In the genomic region with DNA sequence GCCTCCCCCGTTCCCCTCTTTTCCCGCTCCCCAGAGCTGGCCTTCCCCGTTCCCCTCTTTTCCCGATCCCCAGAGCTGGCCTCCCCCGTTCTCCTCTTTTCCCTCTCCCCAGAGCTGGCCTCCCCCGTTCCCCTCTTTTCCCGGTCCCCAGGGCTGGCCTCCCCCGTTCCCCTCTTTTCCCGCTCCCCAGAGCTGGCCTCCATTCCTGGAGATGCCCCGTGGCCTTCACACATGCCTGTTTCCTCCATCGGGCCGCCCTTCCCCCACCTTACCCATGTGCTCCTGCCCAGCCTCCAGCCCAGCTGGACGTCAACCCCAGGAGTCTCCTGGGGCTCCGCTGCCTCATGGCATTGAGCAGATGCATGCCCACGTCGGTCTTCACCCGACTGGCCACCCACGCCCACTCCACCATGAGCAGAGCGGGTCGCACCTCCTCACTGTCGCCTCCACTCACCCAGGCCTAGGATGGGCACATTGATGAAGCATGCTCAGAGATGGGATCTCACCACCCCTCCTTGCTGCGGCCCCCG, we compare ENCODE assay signal across 20 cellular contexts. TPM values are rescaled to one million over a fixed set of nuclear protein-coding genes. Genes with fewer than 3 reads are reported as not detected.
DNase-seq lines count a peak whose midpoint lies in the region; ATAC-seq, FAIRE-seq and TF ChIP-seq lines count a peak whose summit lies in the region.
"Had no signal": no experiment of that assay in that cellular context is flagged by ENCODE, and none has a peak within 500 bp of the region (broad histone marks: within the 10 kb centered on the region; RNA-seq: fewer than 3 reads in every experiment).

No MANE protein-coding gene starts in this region.

- CTCF ChIA-PET in HepG2 (lab: Yijun Ruan, JAX; ENCODE audit: low intra/inter-chr PET ratio, low total read pairs) (no interaction called here), WTC11 (lab: Charles Lee) (no interaction called here)

- H3K4me1 ChIP-seq in HepG2 (ENCODE audit: insufficient read depth, low read length) (peaks cover 65% of the 10 kb centered on the region), right lobe of liver (peaks cover 0 to 57% (median 17%) of the 10 kb centered on the region in 4 donors), osteoblast (ENCODE audit: insufficient read depth, low read length) (no peaks in the 10 kb centered on the region), BE2C (peaks cover 18% of the 10 kb centered on the region)

- H3K4me2 ChIP-seq in HepG2 (ENCODE audit: low read depth, low read length) (no peak overlapping the region), osteoblast (ENCODE audit: insufficient read depth, low read length) (no peak overlapping the region)

- H3K36me3 ChIP-seq in HepG2 (replicated peaks in 1 of 2; ENCODE audit: control insufficient read depth in 1 of 2, insufficient read depth in 2 of 2, low read length in 2 of 2) (peaks cover 9 to 33% of the 10 kb centered on the region in 2 experiments; a peak in 4 of 5 replicates), right lobe of liver (peaks cover 0 to 2% (median 0%) of the 10 kb centered on the region in 4 donors), osteoblast (ENCODE audit: insufficient read depth, low read length) (peaks cover 6% of the 10 kb centered on the region), BE2C (peaks cover 48% of the 10 kb centered on the region)

- TF ChIP-seq EP300 in HepG2 (IDR thresholded peaks at IDR 0.05; ENCODE audit: low read depth in 2 of 2, low read length in 2 of 2) (no peak), HepG2 (CRISPR knock-in tag; IDR thresholded peaks at IDR 0.05; ENCODE audit: borderline replicate concordance) (no peak)

- no peak for TF ChIP-seq POLR2A in HepG2 (IDR thresholded peaks at IDR 0.05; ENCODE audit: insufficient read depth in 1 of 2, low read depth in 2 of 2, low read length in 2 of 2)
- TF ChIP-seq POLR2A in right lobe of liver (IDR thresholded peaks at IDR 0.05), result no peak

- ATAC-seq in HepG2 (no peak), right lobe of liver (no peak), WTC11 (no peak), HG03565 (IDR thresholded peaks at IDR 0.05; ENCODE audit: unreplicated experiment) (no peak)
- ATAC-seq: HCT116 had no signal

- 89% methylated on average over 23 of the region's 23 CpGs for WGBS in HepG2 (ENCODE audit: low lambda C conversion rate)
- WGBS in right lobe of liver (ENCODE audit: insufficient coverage, low coverage, low lambda C conversion rate, missing lambda C conversion rate), result 87% methylated on average over 19 of the region's 23 CpGs

- H3K27ac Mint-ChIP-seq in WTC11, result peak overlapping the region; percentile 25; the same call in 1 of the 2 replicates
- H3K27ac Mint-ChIP-seq: B cell; CD4-positive, CD25-positive, alpha-beta regulatory T cell had no signal

- H3K9me3 ChIP-seq in HepG2 (ENCODE audit: low read length) (no peaks in the 10 kb centered on the region), right lobe of liver (no peaks in the 10 kb centered on the region), osteoblast (ENCODE audit: low read depth, low read length) (no peaks in the 10 kb centered on the region), BE2C (no peaks in the 10 kb centered on the region)

- H3K4me3 ChIP-seq in HepG2 (replicated peaks in 1 of 3; ENCODE audit: insufficient read depth in 1 of 3, low read depth in 2 of 3, low read length in 3 of 3) (no peak overlapping the region), right lobe of liver (no peak overlapping the region), osteoblast (ENCODE audit: insufficient read depth, low read length) (no peak overlapping the region), BE2C (ENCODE audit: low read depth, low read length) (no peak overlapping the region)
- H3K4me3 ChIP-seq: GM23248 had no signal

- H3K4me3 Mint-ChIP-seq in WTC11, result no peak overlapping the region
- H3K4me3 Mint-ChIP-seq: B cell; CD4-positive, CD25-positive, alpha-beta regulatory T cell; CD8-positive, alpha-beta memory T cell had no signal

- no peak for FAIRE-seq in HepG2 (lab: Jason Lieb, UNC)
- FAIRE-seq: D721Med, GM12892, GM18507, H54 had no signal

- no peak for DNase-seq in HepG2 (ENCODE audit: low spot score)
- DNase-seq in right lobe of liver, result no peak
- no peak for DNase-seq in WTC11 (ENCODE audit: low spot score)
- peak; percentile 38 for DNase-seq in osteoblast (ENCODE audit: insufficient read length, low spot score, missing footprints)
- DNase-seq in activated naive CD4-positive, alpha-beta T cell (lab: John Stamatoyannopoulos, UW), result no peak
- no peak for DNase-seq in BE2C
- DNase-seq: 8988T; C1 segment of cervical spinal cord; CD4-positive, CD25-positive, alpha-beta regulatory T cell; CD8-positive, alpha-beta memory T cell; COR-L47; GDM1; GM23248 had no signal

- H2AFZ ChIP-seq in HepG2 (ENCODE audit: low read length) (no peak overlapping the region), osteoblast (ENCODE audit: low read length) (no peak overlapping the region)
- H2AFZ ChIP-seq: GM23248 had no signal

- H4K20me1 ChIP-seq in HepG2 (ENCODE audit: insufficient read depth, low read length), result peaks cover 36% of the 10 kb centered on the region
- peaks cover 76% of the 10 kb centered on the region for H4K20me1 ChIP-seq in osteoblast (ENCODE audit: insufficient read depth, low read length)

- peaks cover 8% of the 10 kb centered on the region for H3K9me3 Mint-ChIP-seq in WTC11

- no peak for TF ChIP-seq RAD21 in HepG2 (CRISPR knock-in tag; IDR thresholded peaks at IDR 0.05)

- H3K27me3 Mint-ChIP-seq in WTC11 (ENCODE audit: low read depth), result no peaks in the 10 kb centered on the region
- H3K27me3 Mint-ChIP-seq: B cell; CD4-positive, CD25-positive, alpha-beta regulatory T cell; CD8-positive, alpha-beta memory T cell had no signal

- H3K79me2 ChIP-seq in HepG2 (ENCODE audit: insufficient read depth, low read length) (peaks cover 96% of the 10 kb centered on the region), osteoblast (ENCODE audit: insufficient read depth, low read length) (peaks cover 99% of the 10 kb centered on the region)

- POLR2A ChIA-PET in HepG2 (lab: Yijun Ruan, JAX) (no interaction called here), WTC11 (lab: Charles Lee) (no interaction called here)

- H3K9ac ChIP-seq in HepG2 (ENCODE audit: insufficient read depth, low read depth, low read length), result no peak overlapping the region
- H3K9ac ChIP-seq: GM23248 had no signal

- intact Hi-C loops in HepG2 (cut with micrococcal nuclease; ENCODE audit: unreplicated experiment) (no loop called here), right lobe of liver (cut with DNase I) (no loop called here)

- no TSS peak for BruUV-seq in HepG2 (replicated peaks; lab: Mats Ljungman, UMichigan)

- H3K4me1 Mint-ChIP-seq in WTC11, result peaks cover 50% of the 10 kb centered on the region

- no peak overlapping the region for H3K27ac ChIP-seq in HepG2 (ENCODE audit: extremely low read length, insufficient read depth, low read length)
- H3K27ac ChIP-seq in right lobe of liver, result no peak overlapping the region
- H3K27ac ChIP-seq in osteoblast (ENCODE audit: low read depth, low read length), result no peak overlapping the region
- H3K27ac ChIP-seq: GM23248 had no signal

- H3K27me3 ChIP-seq in HepG2 (ENCODE audit: control insufficient read depth in 1 of 2, insufficient read depth in 2 of 2, low read length in 2 of 2) (no peaks in the 10 kb centered on the region), right lobe of liver (no peaks in the 10 kb centered on the region), osteoblast (ENCODE audit: insufficient read depth, low read length) (no peaks in the 10 kb centered on the region), BE2C (no peaks in the 10 kb centered on the region)

- TF ChIP-seq CTCF in HepG2 (CRISPR knock-in tag; IDR thresholded peaks at IDR 0.05), result no peak
- no peak for TF ChIP-seq CTCF in right lobe of liver (IDR thresholded peaks at IDR 0.05)
- no peak for TF ChIP-seq CTCF in WTC11 (IDR thresholded peaks at IDR 0.05)
- no peak for TF ChIP-seq CTCF in osteoblast (IDR thresholded peaks at IDR 0.05; ENCODE audit: extremely low read depth, low read depth, low read length)
- no peak for TF ChIP-seq CTCF in BE2C (IDR thresholded peaks at IDR 0.05; ENCODE audit: low read depth, low read length)

- in situ Hi-C loops in HepG2 (cut with HindIII; ENCODE audit: extremely low pct_ligation_motif_present, low pct_unique_long_range_greater_than_20kb), result no loop called here

- H3K36me3 Mint-ChIP-seq in WTC11, result peaks cover 32% of the 10 kb centered on the region

RNA-seq across cellular contexts. Expression of gene SS18L1, which starts 8.3 kb away (rescaled TPM):
- total RNA-seq in HepG2 (2016; rRNA removed; fragmentation: Illumina TruSeq; extraction: Trizol) (15.3 and 17.8 TPM in 2 replicates), right lobe of liver (10 to 100 TPM; 14.1 to 26.5 (median 23.7) TPM), WTC11 (2021) (29.4 to 34.1 TPM (median 29.8 TPM) in 3 replicates), osteoblast (12.7 TPM in 2 replicates)
- 8.6 and 10.0 TPM in 2 replicates for total RNA-seq in HepG2 (2016; cell fraction: cytosol; rRNA removed; fragmentation: Illumina TruSeq; extraction: Trizol; ENCODE audit: low read depth)
- 14.3 and 17.3 TPM in 2 replicates for total RNA-seq in HepG2 (2016; cell fraction: insoluble cytoplasmic fraction; rRNA removed; fragmentation: Illumina TruSeq; extraction: Trizol)
- 13.2 and 13.6 TPM in 2 replicates for total RNA-seq in HepG2 (2016; cell fraction: membrane; rRNA removed; fragmentation: Illumina TruSeq; extraction: Trizol)
- 21.3 and 26.0 TPM in 2 replicates for total RNA-seq in HepG2 (2016; cell fraction: nucleus; rRNA removed; fragmentation: Illumina TruSeq; extraction: Trizol)
- polyA plus RNA-seq in HepG2 (2011; rRNA removed), result 27.6 and 32.0 TPM in 2 replicates
- polyA plus RNA-seq in HepG2 (2011; cell fraction: cytosol; rRNA removed), result 13.9 and 24.3 TPM in 2 replicates
- polyA plus RNA-seq in HepG2 (2011; cell fraction: nucleus; rRNA removed), result 94.6 and 141 TPM in 2 replicates
- 16.9 and 17.6 TPM in 2 replicates for polyA plus RNA-seq in HepG2 (2012)
- 2.6 and 2.8 TPM in 2 replicates for polyA plus RNA-seq in HepG2 (2016; cell fraction: cytosol; fragmentation: Illumina TruSeq; extraction: Trizol; ENCODE audit: low read depth)
- 12.8 and 13.4 TPM in 2 replicates for polyA plus RNA-seq in HepG2 (2016; cell fraction: insoluble cytoplasmic fraction; fragmentation: Illumina TruSeq; extraction: Trizol; ENCODE audit: low read depth)
- 5.4 and 6.3 TPM in 2 replicates for polyA plus RNA-seq in HepG2 (2016; cell fraction: membrane; fragmentation: Illumina TruSeq; extraction: Trizol; ENCODE audit: low read depth)
- 60.6 and 69.1 TPM in 2 replicates for polyA plus RNA-seq in HepG2 (2016; cell fraction: nucleus; fragmentation: Illumina TruSeq; extraction: Trizol; ENCODE audit: insufficient read depth, low read depth)
- polyA minus RNA-seq in HepG2 (2011; rRNA and poly(A)+ RNA removed; ENCODE audit: low replicate concordance), result 32.8 and 53.5 TPM in 2 replicates
- polyA minus RNA-seq in HepG2 (2011; cell fraction: cytosol; rRNA and poly(A)+ RNA removed), result 14.5 and 16.4 TPM in 2 replicates
- 30.1 and 33.4 TPM in 2 replicates for polyA minus RNA-seq in HepG2 (2011; cell fraction: nucleus; rRNA and poly(A)+ RNA removed)
- polyA plus RNA-seq in BE2C (2012; ENCODE audit: insufficient read depth, insufficient read length, low read depth), result 65.5 TPM

RNA-seq across cellular contexts. Expression of gene PSMA7, which starts 8.7 kb away (rescaled TPM):
- total RNA-seq in HepG2 (2016; rRNA removed; fragmentation: Illumina TruSeq; extraction: Trizol), result 531 and 639 TPM in 2 replicates
- total RNA-seq in HepG2 (2016; cell fraction: cytosol; rRNA removed; fragmentation: Illumina TruSeq; extraction: Trizol; ENCODE audit: low read depth), result 280 and 300 TPM in 2 replicates
- 555 and 661 TPM in 2 replicates for total RNA-seq in HepG2 (2016; cell fraction: insoluble cytoplasmic fraction; rRNA removed; fragmentation: Illumina TruSeq; extraction: Trizol)
- total RNA-seq in HepG2 (2016; cell fraction: membrane; rRNA removed; fragmentation: Illumina TruSeq; extraction: Trizol), result 259 and 300 TPM in 2 replicates
- total RNA-seq in HepG2 (2016; cell fraction: nucleus; rRNA removed; fragmentation: Illumina TruSeq; extraction: Trizol), result 259 and 270 TPM in 2 replicates
- polyA plus RNA-seq in HepG2 (2011; rRNA removed), result 571 and 631 TPM in 2 replicates
- polyA plus RNA-seq in HepG2 (2011; cell fraction: cytosol; rRNA removed), result 539 and 602 TPM in 2 replicates
- 375 and 401 TPM in 2 replicates for polyA plus RNA-seq in HepG2 (2011; cell fraction: nucleus; rRNA removed)
- 283 and 330 TPM in 2 replicates for polyA plus RNA-seq in HepG2 (2012)
- 290 and 328 TPM in 2 replicates for polyA plus RNA-seq in HepG2 (2016; cell fraction: cytosol; fragmentation: Illumina TruSeq; extraction: Trizol; ENCODE audit: low read depth)
- polyA plus RNA-seq in HepG2 (2016; cell fraction: insoluble cytoplasmic fraction; fragmentation: Illumina TruSeq; extraction: Trizol; ENCODE audit: low read depth), result 656 and 720 TPM in 2 replicates
- polyA plus RNA-seq in HepG2 (2016; cell fraction: membrane; fragmentation: Illumina TruSeq; extraction: Trizol; ENCODE audit: low read depth), result 233 and 270 TPM in 2 replicates
- 418 and 431 TPM in 2 replicates for polyA plus RNA-seq in HepG2 (2016; cell fraction: nucleus; fragmentation: Illumina TruSeq; extraction: Trizol; ENCODE audit: insufficient read depth, low read depth)
- 380 and 541 TPM in 2 replicates for polyA minus RNA-seq in HepG2 (2011; rRNA and poly(A)+ RNA removed; ENCODE audit: low replicate concordance)
- polyA minus RNA-seq in HepG2 (2011; cell fraction: cytosol; rRNA and poly(A)+ RNA removed), result 93.0 and 111 TPM in 2 replicates
- 111 and 120 TPM in 2 replicates for polyA minus RNA-seq in HepG2 (2011; cell fraction: nucleus; rRNA and poly(A)+ RNA removed)
- 100 to 1,000 TPM; 108 to 268 (median 116) TPM for total RNA-seq in right lobe of liver
- 315 to 364 TPM (median 321 TPM) in 3 replicates for total RNA-seq in WTC11 (2021)
- 208 and 215 TPM in 2 replicates for total RNA-seq in osteoblast
- 626 TPM for polyA plus RNA-seq in BE2C (2012; ENCODE audit: insufficient read depth, insufficient read length, low read depth)

RNA-seq across cellular contexts. Expression of gene LSM14B, which starts 29.6 kb away (rescaled TPM):
- total RNA-seq in HepG2 (2016; rRNA removed; fragmentation: Illumina TruSeq; extraction: Trizol), result 77.7 and 79.2 TPM in 2 replicates
- total RNA-seq in HepG2 (2016; cell fraction: cytosol; rRNA removed; fragmentation: Illumina TruSeq; extraction: Trizol; ENCODE audit: low read depth), result 24.5 and 25.5 TPM in 2 replicates
- 67.6 and 79.5 TPM in 2 replicates for total RNA-seq in HepG2 (2016; cell fraction: insoluble cytoplasmic fraction; rRNA removed; fragmentation: Illumina TruSeq; extraction: Trizol)
- 64.7 and 64.9 TPM in 2 replicates for total RNA-seq in HepG2 (2016; cell fraction: membrane; rRNA removed; fragmentation: Illumina TruSeq; extraction: Trizol)
- total RNA-seq in HepG2 (2016; cell fraction: nucleus; rRNA removed; fragmentation: Illumina TruSeq; extraction: Trizol), result 45.7 and 51.1 TPM in 2 replicates
- polyA plus RNA-seq in HepG2 (2011; rRNA removed), result 43.3 and 50.4 TPM in 2 replicates
- 24.6 and 38.4 TPM in 2 replicates for polyA plus RNA-seq in HepG2 (2011; cell fraction: cytosol; rRNA removed)
- polyA plus RNA-seq in HepG2 (2011; cell fraction: nucleus; rRNA removed), result 68.1 and 80.1 TPM in 2 replicates
- polyA plus RNA-seq in HepG2 (2012), result 35.5 and 43.9 TPM in 2 replicates
- 15.6 and 19.3 TPM in 2 replicates for polyA plus RNA-seq in HepG2 (2016; cell fraction: cytosol; fragmentation: Illumina TruSeq; extraction: Trizol; ENCODE audit: low read depth)
- polyA plus RNA-seq in HepG2 (2016; cell fraction: insoluble cytoplasmic fraction; fragmentation: Illumina TruSeq; extraction: Trizol; ENCODE audit: low read depth), result 70.8 and 83.3 TPM in 2 replicates
- polyA plus RNA-seq in HepG2 (2016; cell fraction: membrane; fragmentation: Illumina TruSeq; extraction: Trizol; ENCODE audit: low read depth), result 38.0 and 40.1 TPM in 2 replicates
- polyA plus RNA-seq in HepG2 (2016; cell fraction: nucleus; fragmentation: Illumina TruSeq; extraction: Trizol; ENCODE audit: insufficient read depth, low read depth), result 84.6 and 88.2 TPM in 2 replicates
- polyA minus RNA-seq in HepG2 (2011; rRNA and poly(A)+ RNA removed; ENCODE audit: low replicate concordance), result 41.0 and 77.9 TPM in 2 replicates
- polyA minus RNA-seq in HepG2 (2011; cell fraction: cytosol; rRNA and poly(A)+ RNA removed), result 22.8 and 27.3 TPM in 2 replicates
- 35.0 and 37.7 TPM in 2 replicates for polyA minus RNA-seq in HepG2 (2011; cell fraction: nucleus; rRNA and poly(A)+ RNA removed)
- 10 to 100 TPM in 5 of 6 experiments, 1 to 10 TPM in 1; 9.5 to 19.8 (median 14.2) TPM for total RNA-seq in right lobe of liver
- 67.4 to 73.5 TPM (median 69.7 TPM) in 3 replicates for total RNA-seq in WTC11 (2021)
- total RNA-seq in osteoblast, result 41.8 and 48.5 TPM in 2 replicates
- 65.6 TPM for polyA plus RNA-seq in BE2C (2012; ENCODE audit: insufficient read depth, insufficient read length, low read depth)

RNA-seq across cellular contexts. Expression of gene MTG2, which starts 30.9 kb away (rescaled TPM):
- total RNA-seq in HepG2 (2016; rRNA removed; fragmentation: Illumina TruSeq; extraction: Trizol), result 31.3 and 37.8 TPM in 2 replicates
- total RNA-seq in HepG2 (2016; cell fraction: cytosol; rRNA removed; fragmentation: Illumina TruSeq; extraction: Trizol; ENCODE audit: low read depth), result 14.9 and 15.3 TPM in 2 replicates
- 30.0 and 35.2 TPM in 2 replicates for total RNA-seq in HepG2 (2016; cell fraction: insoluble cytoplasmic fraction; rRNA removed; fragmentation: Illumina TruSeq; extraction: Trizol)
- 20.4 and 23.8 TPM in 2 replicates for total RNA-seq in HepG2 (2016; cell fraction: membrane; rRNA removed; fragmentation: Illumina TruSeq; extraction: Trizol)
- total RNA-seq in HepG2 (2016; cell fraction: nucleus; rRNA removed; fragmentation: Illumina TruSeq; extraction: Trizol), result 23.8 and 28.4 TPM in 2 replicates
- polyA plus RNA-seq in HepG2 (2011; rRNA removed), result 20.4 and 22.5 TPM in 2 replicates
- 19.5 and 23.4 TPM in 2 replicates for polyA plus RNA-seq in HepG2 (2011; cell fraction: cytosol; rRNA removed)
- polyA plus RNA-seq in HepG2 (2011; cell fraction: nucleus; rRNA removed), result 31.1 and 31.2 TPM in 2 replicates
- polyA plus RNA-seq in HepG2 (2012), result 21.4 and 26.9 TPM in 2 replicates
- polyA plus RNA-seq in HepG2 (2016; cell fraction: cytosol; fragmentation: Illumina TruSeq; extraction: Trizol; ENCODE audit: low read depth), result 13.5 and 13.6 TPM in 2 replicates
- 33.7 and 36.3 TPM in 2 replicates for polyA plus RNA-seq in HepG2 (2016; cell fraction: insoluble cytoplasmic fraction; fragmentation: Illumina TruSeq; extraction: Trizol; ENCODE audit: low read depth)
- polyA plus RNA-seq in HepG2 (2016; cell fraction: membrane; fragmentation: Illumina TruSeq; extraction: Trizol; ENCODE audit: low read depth), result 18.0 and 19.8 TPM in 2 replicates
- 87.6 and 92.7 TPM in 2 replicates for polyA plus RNA-seq in HepG2 (2016; cell fraction: nucleus; fragmentation: Illumina TruSeq; extraction: Trizol; ENCODE audit: insufficient read depth, low read depth)
- polyA minus RNA-seq in HepG2 (2011; rRNA and poly(A)+ RNA removed; ENCODE audit: low replicate concordance), result 27.2 and 36.2 TPM in 2 replicates
- polyA minus RNA-seq in HepG2 (2011; cell fraction: cytosol; rRNA and poly(A)+ RNA removed), result 13.0 and 15.4 TPM in 2 replicates
- polyA minus RNA-seq in HepG2 (2011; cell fraction: nucleus; rRNA and poly(A)+ RNA removed), result 16.7 and 20.9 TPM in 2 replicates
- total RNA-seq in right lobe of liver, result 10 to 100 TPM; 27.0 to 45.6 (median 31.8) TPM
- total RNA-seq in WTC11 (2021), result 26.6 to 33.0 TPM (median 27.9 TPM) in 3 replicates
- 22.1 and 25.0 TPM in 2 replicates for total RNA-seq in osteoblast
- polyA plus RNA-seq in BE2C (2012; ENCODE audit: insufficient read depth, insufficient read length, low read depth), result 102 TPM
